21 cellular contexts compared by ENCODE assay signal in the genomic region with DNA sequence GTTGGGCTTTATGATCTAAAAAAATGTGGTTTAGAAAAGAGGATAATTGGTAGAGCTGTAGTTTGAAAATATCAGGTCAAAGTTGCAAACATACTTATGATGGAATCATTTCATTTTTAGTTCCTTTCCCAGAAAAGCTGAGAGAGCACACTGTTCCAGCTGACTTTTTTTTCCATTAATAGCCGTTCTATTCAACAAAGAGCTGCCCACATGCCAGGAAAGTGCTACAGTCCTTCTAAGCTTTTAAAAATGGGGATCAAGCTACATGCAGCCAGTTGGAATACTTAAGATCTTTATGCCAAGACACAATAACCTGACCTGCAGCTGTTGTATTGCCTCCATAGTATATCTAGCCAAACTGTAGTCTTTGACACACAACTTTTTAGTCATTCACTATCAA.
DNase-seq lines count a peak whose midpoint lies in the region; ATAC-seq and TF ChIP-seq lines count a peak whose summit lies in the region.
"Had no signal": no experiment of that assay in that cellular context is flagged by ENCODE, and none has a peak within 500 bp of the region (broad histone marks: within the 10 kb centered on the region; RNA-seq: fewer than 3 reads in every experiment).

No MANE protein-coding gene starts in this region.

- POLR2A ChIA-PET in T-cell (lab: Charles Lee): no interaction called here

- H3K4me3 ChIP-seq in heart left ventricle: no peak overlapping the region
- H3K4me3 ChIP-seq in neural progenitor cell: no peak overlapping the region
- H3K4me3 ChIP-seq in lower leg skin (ENCODE audit: low read depth, poor library complexity, severe bottlenecking): no peak overlapping the region
- H3K4me3 ChIP-seq: A549, BLaER1, GM23248, hepatocyte, upper lobe of right lung had no signal

- H3K4me1 Mint-ChIP-seq in neural progenitor cell (peaks cover 42% of the 10 kb centered on the region), T-cell (no peaks in the 10 kb centered on the region)
- no peaks in the 10 kb centered on the region for H3K4me1 Mint-ChIP-seq in natural killer cell treated with Interleukin-12 subunit alpha and Interleukin-12 subunit beta and Interleukin-15 and Interleukin-18, amount 100 ng/mL, for 72 hours (ENCODE audit: low read depth in 2 of 2)
- H3K4me1 Mint-ChIP-seq: activated CD4-positive, alpha-beta T cell treated with anti-CD3 and anti-CD28 coated beads, Interleukin-2, amount 10 ng/mL, durations not matched to agents 7 days and 5 days; central memory CD8-positive, alpha-beta T cell had no signal

- no peaks in the 10 kb centered on the region for H4K20me1 ChIP-seq in neural progenitor cell (ENCODE audit: low read depth)
- H4K20me1 ChIP-seq: BLaER1 had no signal

- no peak overlapping the region for H3K9ac ChIP-seq in neural progenitor cell
- H3K9ac ChIP-seq: BLaER1, GM23248 had no signal

- H3K27ac Mint-ChIP-seq in neural progenitor cell: peak overlapping the region; percentile 21
- H3K27ac Mint-ChIP-seq in natural killer cell treated with Interleukin-12 subunit alpha and Interleukin-12 subunit beta and Interleukin-15 and Interleukin-18, amount 100 ng/mL, for 72 hours: no peak overlapping the region
- no peak overlapping the region for H3K27ac Mint-ChIP-seq in T-cell
- H3K27ac Mint-ChIP-seq: activated CD4-positive, alpha-beta T cell treated with anti-CD3 and anti-CD28 coated beads, Interleukin-2, amount 10 ng/mL, durations not matched to agents 7 days and 5 days; mesothelial cell of epicardium had no signal

- H3K4me2 ChIP-seq in neural progenitor cell: peak overlapping the region; percentile 15
- H3K4me2 ChIP-seq: A549, BLaER1, hepatocyte had no signal

- H3K4me1 ChIP-seq in heart left ventricle (peaks cover 0 to 28% (median 10%) of the 10 kb centered on the region in 12 donors), neural progenitor cell (peaks cover 24% of the 10 kb centered on the region)
- H3K4me1 ChIP-seq: A549, BLaER1 had no signal

- CTCF ChIA-PET in T-cell (lab: Charles Lee): no interaction called here

- H3K4me3 Mint-ChIP-seq in neural progenitor cell (no peak overlapping the region), T-cell (no peak overlapping the region)
- no peak overlapping the region for H3K4me3 Mint-ChIP-seq in natural killer cell treated with Interleukin-12 subunit alpha and Interleukin-12 subunit beta and Interleukin-15 and Interleukin-18, amount 100 ng/mL, for 72 hours
- H3K4me3 Mint-ChIP-seq: activated CD4-positive, alpha-beta T cell treated with anti-CD3 and anti-CD28 coated beads, Interleukin-2, amount 10 ng/mL, durations not matched to agents 7 days and 5 days; central memory CD8-positive, alpha-beta T cell; mesothelial cell of epicardium had no signal

- ATAC-seq in Right ventricle myocardium superior (ENCODE audit: poor library complexity) (peak; percentile 53), heart left ventricle (peak; percentile 38 to 78 (median 58)), T-cell (replicated peaks in 1 of 4) (no peak)
- ATAC-seq in natural killer cell treated with Interleukin-12 subunit alpha and Interleukin-12 subunit beta and Interleukin-15 and Interleukin-18, amount 100 ng/mL, for 72 hours: no peak
- ATAC-seq: A549 had no signal

- H3K27me3 ChIP-seq in heart left ventricle (no peaks in the 10 kb centered on the region), neural progenitor cell (no peaks in the 10 kb centered on the region)
- H3K27me3 ChIP-seq: BLaER1, hepatocyte, neutrophil, upper lobe of right lung had no signal

- peaks cover 51% of the 10 kb centered on the region for H3K36me3 Mint-ChIP-seq in neural progenitor cell
- no peaks in the 10 kb centered on the region for H3K36me3 Mint-ChIP-seq in natural killer cell treated with Interleukin-12 subunit alpha and Interleukin-12 subunit beta and Interleukin-15 and Interleukin-18, amount 100 ng/mL, for 72 hours
- H3K36me3 Mint-ChIP-seq in T-cell: no peaks in the 10 kb centered on the region

- TF ChIP-seq POLR2A in heart left ventricle (IDR thresholded peaks at IDR 0.05) (no peak), lower leg skin (IDR thresholded peaks at IDR 0.05) (no peak)

- intact Hi-C loops in Right ventricle myocardium superior (cut with DNase I) (no loop called here), cardiac septum (cut with DNase I) (no loop called here), heart left ventricle (cut with DNase I) (no loop called here), lower leg skin (cut with DNase I; ENCODE audit: low total_unique reads) (no loop called here)

- no peak overlapping the region for H2AFZ ChIP-seq in neural progenitor cell (replicated peaks)
- H2AFZ ChIP-seq: GM23248, hepatocyte had no signal

- H3K27ac ChIP-seq in heart left ventricle (peak overlapping the region in 8 of 12 donors; percentile 20 to 91 (median 61)), neural progenitor cell (no peak overlapping the region)
- H3K27ac ChIP-seq: A549, BLaER1, GM23248, hepatocyte, neutrophil, upper lobe of right lung had no signal

- DNase-seq in Right ventricle myocardium superior (no peak), cardiac septum (ENCODE audit: low spot score) (no peak), heart left ventricle (peak in 1 of 5 donors; percentile 10), neural progenitor cell (ENCODE audit: low spot score) (peak; percentile 22), HPDE6-E6E7 (ENCODE audit: extremely low spot score) (no peak), lower leg skin (ENCODE audit: low spot score in 2 of 2) (no peak), T-cell (no peak)
- DNase-seq in natural killer cell treated with Interleukin-12 subunit alpha and Interleukin-12 subunit beta and Interleukin-15 and Interleukin-18, amount 100 ng/mL, for 72 hours (ENCODE audit: low spot score): no peak
- DNase-seq: activated CD4-positive, alpha-beta T cell treated with anti-CD3 and anti-CD28 coated beads, Interleukin-2, amount 10 ng/mL, durations not matched to agents 7 days and 5 days; Calu3; GM23248; NCI-H2171 treated with DMSO at 0.1 percent for 48 hours; SIG-M5; stimulated activated naive CD4-positive, alpha-beta T cell; upper lobe of right lung had no signal

- H3K79me2 ChIP-seq in neural progenitor cell (ENCODE audit: low read depth): no peaks in the 10 kb centered on the region
- H3K79me2 ChIP-seq: hepatocyte had no signal

- no peaks in the 10 kb centered on the region for H3K9me3 Mint-ChIP-seq in neural progenitor cell
- no peaks in the 10 kb centered on the region for H3K9me3 Mint-ChIP-seq in natural killer cell treated with Interleukin-12 subunit alpha and Interleukin-12 subunit beta and Interleukin-15 and Interleukin-18, amount 100 ng/mL, for 72 hours
- H3K9me3 Mint-ChIP-seq in T-cell: no peaks in the 10 kb centered on the region
- H3K9me3 Mint-ChIP-seq: activated CD4-positive, alpha-beta T cell treated with anti-CD3 and anti-CD28 coated beads, Interleukin-2, amount 10 ng/mL, durations not matched to agents 7 days and 5 days; central memory CD8-positive, alpha-beta T cell had no signal

- H3K27me3 Mint-ChIP-seq in neural progenitor cell (ENCODE audit: insufficient read depth, low read depth) (no peaks in the 10 kb centered on the region), T-cell (peaks cover 0 to 4% of the 10 kb centered on the region in 2 donors)
- peaks cover 8 to 16% of the 10 kb centered on the region in 2 donors for H3K27me3 Mint-ChIP-seq in natural killer cell treated with Interleukin-12 subunit alpha and Interleukin-12 subunit beta and Interleukin-15 and Interleukin-18, amount 100 ng/mL, for 72 hours

- TF ChIP-seq CTCF in heart left ventricle (IDR thresholded peaks at IDR 0.05) (no peak), neural progenitor cell (IDR thresholded peaks at IDR 0.05) (no peak), lower leg skin (IDR thresholded peaks at IDR 0.05) (no peak)

- WGBS in heart left ventricle, 4 donors: 18 to 38% (median 22%) methylated on average over 1 of the region's 1 CpG
- 29 to 50% methylated on average over 1 of the region's 1 CpG for WGBS in lower leg skin, 2 donors

- peaks cover 4% of the 10 kb centered on the region for H3F3A ChIP-seq in neural progenitor cell (ENCODE audit: low read depth)

- H3K36me3 ChIP-seq in heart left ventricle (peaks cover 0 to 17% (median 0%) of the 10 kb centered on the region in 9 donors), neural progenitor cell (no peaks in the 10 kb centered on the region)
- H3K36me3 ChIP-seq: BLaER1, neutrophil, upper lobe of right lung had no signal

- no peaks in the 10 kb centered on the region for H3K9me3 ChIP-seq in heart left ventricle
- no peaks in the 10 kb centered on the region for H3K9me3 ChIP-seq in neural progenitor cell (ENCODE audit: low read depth)
- H3K9me3 ChIP-seq: A549, BLaER1, neutrophil, upper lobe of right lung had no signal

Comparison
In these comparisons a context has a peak if more than half of its experiments do, and no peak if none do; other contexts are left out.
1. ATAC-seq: peak in Right ventricle myocardium superior (single experiment) and heart left ventricle (4 of 4); none in natural killer cell treated with Interleukin-12 subunit alpha and Interleukin-12 subunit beta and Interleukin-15 and Interleukin-18, amount 100 ng/mL, for 72 hours (0 of 2) and T-cell (0 of 4).